In genomic region chr15:88624156-88624970, GRCh38 we compare ENCODE assay signal across 8 cellular contexts. TPM values are rescaled to one million over a fixed set of nuclear protein-coding genes. Genes with fewer than 3 reads are reported as not detected.
DNase-seq lines count a peak whose midpoint lies in the region; ATAC-seq and TF ChIP-seq lines count a peak whose summit lies in the region.

No MANE protein-coding gene starts in this region.

- ATAC-seq in DND-41 (ENCODE audit: insufficient read depth, low read depth) (peak; percentile 51), GM21529 (IDR thresholded peaks at IDR 0.05; ENCODE audit: unreplicated experiment) (peak; percentile 44), body of pancreas (peak; percentile 29), left lobe of liver (peak; percentile 47), HG03457 (IDR thresholded peaks at IDR 0.05; ENCODE audit: unreplicated experiment) (no peak)

- 43 to 46% methylated on average over 17 to 19 of the region's 19 CpGs for WGBS in body of pancreas, 2 donors
- 52% methylated on average over 19 of the region's 19 CpGs for WGBS in thymus

- peak overlapping the region; percentile 79 for H3K4me2 ChIP-seq in DND-41 (ENCODE audit: insufficient read depth, low read length)

- H3K79me2 ChIP-seq in DND-41 (ENCODE audit: insufficient read depth, low read length): peaks cover 85% of the 10 kb centered on the region

- intact Hi-C loops in body of pancreas (cut with DNase I): no loop called here

- peak; percentile 77 for TF ChIP-seq CTCF in DND-41 (IDR thresholded peaks at IDR 0.05; ENCODE audit: borderline replicate concordance, extremely low read depth, low read length, poor library complexity, severe bottlenecking)
- TF ChIP-seq CTCF in body of pancreas (IDR thresholded peaks at IDR 0.05): peak in 6 of 7 experiments; percentile 6 to 57 (median 40)

- TF ChIP-seq POLR2A in body of pancreas (IDR thresholded peaks at IDR 0.05): no peak

- H4K20me1 ChIP-seq in DND-41 (ENCODE audit: insufficient read depth, low read length): peaks cover 72% of the 10 kb centered on the region

- H3K9me3 ChIP-seq in DND-41 (ENCODE audit: insufficient read depth, low read length, severe bottlenecking) (no peaks in the 10 kb centered on the region), body of pancreas (no peaks in the 10 kb centered on the region), thymus (ENCODE audit: control insufficient read depth) (no peaks in the 10 kb centered on the region)

- H3K36me3 ChIP-seq in DND-41 (ENCODE audit: insufficient read depth, low read length) (peaks cover 53% of the 10 kb centered on the region), body of pancreas (replicated peaks in 1 of 2; ENCODE audit: insufficient read depth in 1 of 2, low read depth in 2 of 2) (peaks cover 0 to 9% of the 10 kb centered on the region in 2 donors), thymus (ENCODE audit: control insufficient read depth, insufficient read depth) (peaks cover 14% of the 10 kb centered on the region)

- peak; percentile 34 for DNase-seq in DND-41
- DNase-seq in NCI-H2227 treated with DMSO at 0.1 percent for 48 hours (lab: John Stamatoyannopoulos, UW): peak; percentile 7
- no peak for DNase-seq in body of pancreas
- no peak for DNase-seq in left lobe of liver (ENCODE audit: low spot score)
- no peak for DNase-seq in NCI-H748 (lab: John Stamatoyannopoulos, UW; ENCODE audit: unreplicated experiment)

- H2AFZ ChIP-seq in DND-41 (ENCODE audit: low read depth, low read length): no peak overlapping the region

- peaks cover 65% of the 10 kb centered on the region for H3K4me1 ChIP-seq in DND-41 (ENCODE audit: insufficient read depth, low read length)
- H3K4me1 ChIP-seq in body of pancreas: peaks cover 63% of the 10 kb centered on the region
- H3K4me1 ChIP-seq in thymus (ENCODE audit: control insufficient read depth, insufficient read depth, low read length): peaks cover 59% of the 10 kb centered on the region

- H3K27ac ChIP-seq in DND-41 (ENCODE audit: low read length): peak overlapping the region; percentile 90
- H3K27ac ChIP-seq in body of pancreas: peak overlapping the region; percentile 31 to 67 (median 55)
- H3K27ac ChIP-seq in thymus (ENCODE audit: low read depth): peak overlapping the region; percentile 85

- H3K9ac ChIP-seq in DND-41 (ENCODE audit: low read depth, low read length): peak overlapping the region; percentile 92; the same call in 1 of the 2 replicates

- no peaks in the 10 kb centered on the region for H3K27me3 ChIP-seq in DND-41 (ENCODE audit: insufficient read depth, low read length, poor library complexity)
- H3K27me3 ChIP-seq in body of pancreas: no peaks in the 10 kb centered on the region
- no peaks in the 10 kb centered on the region for H3K27me3 ChIP-seq in thymus (ENCODE audit: control insufficient read depth, insufficient read depth)

- H3K4me3 ChIP-seq in DND-41 (ENCODE audit: low read depth in 1 of 2, low read length in 2 of 2) (peak overlapping the region in 1 of 2 experiments; percentile 75; a peak in 2 of 4 replicates), body of pancreas (no peak overlapping the region), thymus (ENCODE audit: low read length) (peak overlapping the region; percentile 21)

RNA-seq across cellular contexts. Expression of gene AEN, which starts 3.2 kb away (rescaled TPM):
- total RNA-seq in body of pancreas (10 to 100 TPM; 20.4 to 23.3 TPM), left lobe of liver (7.1 TPM)
- 14.1 TPM for polyA plus RNA-seq in thymus

RNA-seq across cellular contexts. Expression of gene ISG20, which starts 14.5 kb away (rescaled TPM):
- total RNA-seq in body of pancreas (10 to 100 TPM in 1 of 2 donors, 1 to 10 TPM in 1; 2.9 to 25.4 TPM), left lobe of liver (5.7 TPM)
- 272 TPM for polyA plus RNA-seq in thymus

Comparison
In these comparisons a context has a peak if more than half of its experiments do, and no peak if none do; other contexts are left out.
1. DNase-seq: peak in DND-41 (single experiment) and NCI-H2227 treated with DMSO at 0.1 percent for 48 hours (single experiment); none in body of pancreas (0 of 4), left lobe of liver (single experiment) and NCI-H748 (single experiment).
2. Peak in every context shown above with its lines, with median percentiles within 50 percentile points of each other: H3K27ac ChIP-seq.